Comparison of ENCODE assay signal across 9 cellular contexts in genomic region chr4:40149960-40150385, GRCh38. TPM values are rescaled to one million over a fixed set of nuclear protein-coding genes. Genes with fewer than 3 reads are reported as not detected.
A peak's percentile ranks its signal among the peaks of the same experiment; 100 is the strongest.
DNase-seq lines count a peak whose midpoint lies in the region; ATAC-seq and TF ChIP-seq lines count a peak whose summit lies in the region.
"Had no signal": no experiment of that assay in that cellular context is flagged by ENCODE, and none has a peak within 500 bp of the region (broad histone marks: within the 10 kb centered on the region; RNA-seq: fewer than 3 reads in every experiment).

No MANE protein-coding gene starts in this region.

- no peaks in the 10 kb centered on the region for H3K9me2 ChIP-seq in GM23338 (ENCODE audit: insufficient read depth)

- H3K27ac ChIP-seq in GM23338 (ENCODE audit: low read depth), result no peak overlapping the region

- no peak overlapping the region for H3K27ac Mint-ChIP-seq in GM23338
- peak overlapping the region; percentile 63 for H3K27ac Mint-ChIP-seq in T-helper 2 cell treated with Interferon-gamma antibody and Interleukin-4, amounts not matched to agents 5 μg/mL and 100 μg/mL, for 36 hours
- H3K27ac Mint-ChIP-seq: dendritic cell treated with granulocyte-macrophage colony-stimulating factor and Interleukin-4, amounts not matched to agents 40 ng/mL and 50 ng/mL, for 4 days had no signal

- peaks cover 67% of the 10 kb centered on the region for H3K36me3 Mint-ChIP-seq in GM23338 (ENCODE audit: low read depth)
- peaks cover 53% of the 10 kb centered on the region for H3K36me3 Mint-ChIP-seq in T-helper 2 cell treated with Interferon-gamma antibody and Interleukin-4, amounts not matched to agents 5 μg/mL and 100 μg/mL, for 36 hours (ENCODE audit: low read depth)

- H3K27me3 ChIP-seq in GM23338 (ENCODE audit: insufficient read depth), result no peaks in the 10 kb centered on the region

- ATAC-seq in GM23338 (peak; percentile 77), HG03439 (IDR thresholded peaks at IDR 0.05; ENCODE audit: unreplicated experiment) (no peak)

- DNase-seq in D341Med (ENCODE audit: low spot score) (peak; percentile 70), GM23338 (ENCODE audit: low spot score) (peak; percentile 88), NCI-H187 (lab: John Stamatoyannopoulos, UW) (peak; percentile 38 to 50), amniotic epithelial cell (ENCODE audit: low read depth) (peak; percentile 77), hepatic stellate cell (ENCODE audit: low spot score) (peak; percentile 26)
- peak; percentile 59 for DNase-seq in T-helper 2 cell treated with Interferon-gamma antibody and Interleukin-4, amounts not matched to agents 5 μg/mL and 100 μg/mL, for 36 hours (ENCODE audit: low spot score)
- peak; percentile 41 for DNase-seq in stimulated activated CD4-positive, alpha-beta T cell treated with anti-CD3 and anti-CD28 coated beads, Interleukin-12 subunit alpha, Interleukin-12 subunit beta, amount 100 ng/mL, for 4 hours

- no peak overlapping the region for H3K4me2 ChIP-seq in GM23338

- peaks cover 45% of the 10 kb centered on the region for H3K9me3 Mint-ChIP-seq in GM23338
- peaks cover 13% of the 10 kb centered on the region for H3K9me3 Mint-ChIP-seq in T-helper 2 cell treated with Interferon-gamma antibody and Interleukin-4, amounts not matched to agents 5 μg/mL and 100 μg/mL, for 36 hours
- H3K9me3 Mint-ChIP-seq: dendritic cell treated with granulocyte-macrophage colony-stimulating factor and Interleukin-4, amounts not matched to agents 40 ng/mL and 50 ng/mL, for 4 days had no signal

- peak; percentile 85 to 97 for TF ChIP-seq CTCF in GM23338 (conservative IDR thresholded peaks at IDR 0.05; ENCODE audit: low read depth in 2 of 2)

- H2AFZ ChIP-seq in GM23338, result no peak overlapping the region

- H3K4me1 ChIP-seq in GM23338 (ENCODE audit: insufficient read depth), result no peaks in the 10 kb centered on the region

- H4K20me1 ChIP-seq in GM23338 (replicated peaks; ENCODE audit: insufficient read depth), result no peaks in the 10 kb centered on the region

- no peak overlapping the region for H3K4me3 Mint-ChIP-seq in GM23338
- no peak overlapping the region for H3K4me3 Mint-ChIP-seq in T-helper 2 cell treated with Interferon-gamma antibody and Interleukin-4, amounts not matched to agents 5 μg/mL and 100 μg/mL, for 36 hours
- H3K4me3 Mint-ChIP-seq: dendritic cell treated with granulocyte-macrophage colony-stimulating factor and Interleukin-4, amounts not matched to agents 40 ng/mL and 50 ng/mL, for 4 days had no signal

- H3K4me1 Mint-ChIP-seq in GM23338, result no peaks in the 10 kb centered on the region
- peaks cover 8% of the 10 kb centered on the region for H3K4me1 Mint-ChIP-seq in T-helper 2 cell treated with Interferon-gamma antibody and Interleukin-4, amounts not matched to agents 5 μg/mL and 100 μg/mL, for 36 hours (ENCODE audit: low read depth)

- no peak overlapping the region for H3K4me3 ChIP-seq in GM23338

- H3F3A ChIP-seq in GM23338 (replicated peaks; ENCODE audit: low read depth), result no peaks in the 10 kb centered on the region

- H3K79me2 ChIP-seq in GM23338 (replicated peaks; ENCODE audit: insufficient read depth), result 0 out of 2 replicates have a peak, but pooled peaks cover 3% of the 10 kb centered on the region

- H3K27me3 Mint-ChIP-seq in GM23338 (ENCODE audit: insufficient read depth, low read depth, poor library complexity), result peaks cover 4% of the 10 kb centered on the region
- no peaks in the 10 kb centered on the region for H3K27me3 Mint-ChIP-seq in T-helper 2 cell treated with Interferon-gamma antibody and Interleukin-4, amounts not matched to agents 5 μg/mL and 100 μg/mL, for 36 hours (ENCODE audit: low read depth)
- H3K27me3 Mint-ChIP-seq: dendritic cell treated with granulocyte-macrophage colony-stimulating factor and Interleukin-4, amounts not matched to agents 40 ng/mL and 50 ng/mL, for 4 days had no signal

- H3K36me3 ChIP-seq in GM23338 (ENCODE audit: insufficient read depth), result peaks cover 19% of the 10 kb centered on the region; the same call in 1 of the 2 replicates

TF ChIP-seq in GM23338, 12 proteins besides CTCF, POLR2A, EP300 and RAD21:
- TF ChIP-seq ZNF331 (CRISPR knock-in tag; IDR thresholded peaks at IDR 0.05; ENCODE audit: low read depth), result no peak
- no peak for TF ChIP-seq STAT1 (IDR thresholded peaks at IDR 0.05; ENCODE audit: unreplicated experiment)
- TF ChIP-seq ZNF462 (CRISPR knock-in tag; IDR thresholded peaks at IDR 0.05), result no peak; the same call in 1 of the 2 replicates
- no peak for TF ChIP-seq NANOG (IDR thresholded peaks at IDR 0.05; ENCODE audit: borderline replicate concordance)

RNA-seq across cellular contexts. Expression of gene RHOH, which starts 46.9 kb away (rescaled TPM):
- 2.7 and 3.7 TPM in 2 replicates for total RNA-seq in GM23338 (2014; rRNA removed; shearing (Covaris generic))
- 1.8 and 2.2 TPM in 2 replicates for polyA plus RNA-seq in GM23338 (2016; fragmentation: Nextera tagmentation; extraction: Ambion mirVana)

Comparison
In these comparisons a context has a peak if more than half of its experiments do, and no peak if none do; other contexts are left out.
1. DNase-seq: peak in every context shown above with its lines; median percentile 88 in GM23338; 77 in amniotic epithelial cell; 70 in D341Med; 59 in T-helper 2 cell treated with Interferon-gamma antibody and Interleukin-4, amounts not matched to agents 5 μg/mL and 100 μg/mL, for 36 hours; 44 in NCI-H187; 41 in stimulated activated CD4-positive, alpha-beta T cell treated with anti-CD3 and anti-CD28 coated beads, Interleukin-12 subunit alpha, Interleukin-12 subunit beta, amount 100 ng/mL, for 4 hours; 26 in hepatic stellate cell.